ENCODE assay signal across 11 cellular contexts in genomic region chr4:118967393-118967792, GRCh38.
A peak's percentile ranks its signal among the peaks of the same experiment; 100 is the strongest.
DNase-seq lines count a peak whose midpoint lies in the region; TF ChIP-seq lines count a peak whose summit lies in the region.
"Had no signal": no experiment of that assay in that cellular context is flagged by ENCODE, and none has a peak within 500 bp of the region (broad histone marks: within the 10 kb centered on the region; RNA-seq: fewer than 3 reads in every experiment).

No MANE protein-coding gene starts in this region.

- H3K79me2 ChIP-seq in OCI-LY3 (ENCODE audit: low read length), result no peaks in the 10 kb centered on the region

- no peaks in the 10 kb centered on the region for H3K9me3 ChIP-seq in OCI-LY3 (ENCODE audit: insufficient read depth, low read length)
- H3K9me3 ChIP-seq in esophagus muscularis mucosa, result no peaks in the 10 kb centered on the region

- H3K27ac Mint-ChIP-seq in activated T-cell treated with anti-CD3 and anti-CD28 coated beads, Interleukin-2, amount 50 U/mL, for 24 hours, result no peak overlapping the region
- H3K27ac Mint-ChIP-seq: activated naive CD8-positive, alpha-beta T cell had no signal

- no peaks in the 10 kb centered on the region for H3K9me3 Mint-ChIP-seq in activated T-cell treated with anti-CD3 and anti-CD28 coated beads, Interleukin-2, amount 50 U/mL, for 24 hours
- H3K9me3 Mint-ChIP-seq: T-helper 2 cell treated with Interferon-gamma antibody and Interleukin-4, amounts not matched to agents 5 μg/mL and 100 μg/mL, for 36 hours had no signal

- WGBS in esophagus muscularis mucosa, result 48% methylated on average over 2 of the region's 2 CpGs

- no peak for TF ChIP-seq EP300 in esophagus muscularis mucosa (IDR thresholded peaks at IDR 0.05)

- H3K4me2 ChIP-seq in OCI-LY3 (ENCODE audit: low read length), result peak overlapping the region; percentile 46

- H3K4me3 Mint-ChIP-seq in activated T-cell treated with anti-CD3 and anti-CD28 coated beads, Interleukin-2, amount 50 U/mL, for 24 hours, result no peak overlapping the region
- H3K4me3 Mint-ChIP-seq: activated naive CD8-positive, alpha-beta T cell had no signal

- peaks cover 28% of the 10 kb centered on the region for H3K4me1 ChIP-seq in OCI-LY3 (ENCODE audit: low read length)
- H3K4me1 ChIP-seq in esophagus muscularis mucosa, result peaks cover 66 to 98% (median 89%) of the 10 kb centered on the region in 4 donors
- peaks cover 63% of the 10 kb centered on the region for H3K4me1 ChIP-seq in rectal smooth muscle tissue (ENCODE audit: control insufficient read depth, insufficient read depth, low read length)

- peaks cover 8% of the 10 kb centered on the region for H3K4me1 Mint-ChIP-seq in activated T-cell treated with anti-CD3 and anti-CD28 coated beads, Interleukin-2, amount 50 U/mL, for 24 hours (ENCODE audit: low read depth)

- no peaks in the 10 kb centered on the region for H4K20me1 ChIP-seq in OCI-LY3 (ENCODE audit: insufficient read depth, low read length)

- no peak overlapping the region for H3K4me3 ChIP-seq in GM06990 (replicated peaks; ENCODE audit: low read depth, low read length)
- no peak overlapping the region for H3K4me3 ChIP-seq in OCI-LY3 (ENCODE audit: low read length)
- no peak overlapping the region for H3K4me3 ChIP-seq in esophagus muscularis mucosa
- H3K4me3 ChIP-seq in rectal smooth muscle tissue (ENCODE audit: low read length), result no peak overlapping the region

- H3K27me3 ChIP-seq in GM06990 (replicated peaks; ENCODE audit: control insufficient read depth, insufficient read depth, low read length), result no peaks in the 10 kb centered on the region
- H3K27me3 ChIP-seq in OCI-LY3 (ENCODE audit: low read depth, low read length), result no peaks in the 10 kb centered on the region
- H3K27me3 ChIP-seq in esophagus muscularis mucosa, result no peaks in the 10 kb centered on the region
- no peaks in the 10 kb centered on the region for H3K27me3 ChIP-seq in rectal smooth muscle tissue (ENCODE audit: control insufficient read depth, insufficient read depth, low read length)

- TF ChIP-seq POLR2A in esophagus muscularis mucosa (IDR thresholded peaks at IDR 0.05; ENCODE audit: low read depth), result no peak

- intact Hi-C loops in esophagus muscularis mucosa (cut with DNase I), result no loop called here

- H3K27me3 Mint-ChIP-seq in activated T-cell treated with anti-CD3 and anti-CD28 coated beads, Interleukin-2, amount 50 U/mL, for 24 hours, result no peaks in the 10 kb centered on the region
- H3K27me3 Mint-ChIP-seq: activated naive CD8-positive, alpha-beta T cell had no signal

- DNase-seq in GM06990 (ENCODE audit: extremely low read depth, insufficient read length) (peak; percentile 4), esophagus muscularis mucosa (ENCODE audit: extremely low spot score) (peak; percentile 82), HK-2 (ENCODE audit: unreplicated experiment) (no peak)
- DNase-seq in activated effector memory CD4-positive, alpha-beta T cell treated with anti-CD3 and anti-CD28 coated beads, Interleukin-2, amount 50 U/mL, for 16 hours, result no peak
- no peak for DNase-seq in activated T-cell treated with anti-CD3 and anti-CD28 coated beads, Interleukin-2, amount 50 U/mL, for 24 hours
- no peak for DNase-seq in stimulated activated naive CD4-positive, alpha-beta T cell treated with Interleukin-2 at 50 U/mL for 16 hours (lab: John Stamatoyannopoulos, UW)
- DNase-seq: NCI-H2227 treated with DMSO at 0.1 percent for 48 hours had no signal

- H2AFZ ChIP-seq in OCI-LY3 (ENCODE audit: low read depth, low read length), result no peak overlapping the region

- H3K9ac ChIP-seq in OCI-LY3 (ENCODE audit: low read length) (no peak overlapping the region), rectal smooth muscle tissue (ENCODE audit: low read length) (no peak overlapping the region)

- H3K27ac ChIP-seq in OCI-LY3 (ENCODE audit: low read length) (no peak overlapping the region), esophagus muscularis mucosa (replicated peaks in 1 of 4) (peak overlapping the region; percentile 79 to 88 (median 84)), rectal smooth muscle tissue (ENCODE audit: low read depth, low read length) (peak overlapping the region; percentile 80)

- TF ChIP-seq CTCF in GM06990 (IDR thresholded peaks at IDR 0.05; ENCODE audit: insufficient read depth, low read length, poor library complexity, severe bottlenecking) (no peak), OCI-LY3 (IDR thresholded peaks at IDR 0.05; ENCODE audit: low read depth, low read length) (no peak), esophagus muscularis mucosa (IDR thresholded peaks at IDR 0.05) (no peak)

- H3K36me3 Mint-ChIP-seq in activated T-cell treated with anti-CD3 and anti-CD28 coated beads, Interleukin-2, amount 50 U/mL, for 24 hours (ENCODE audit: low read depth), result no peaks in the 10 kb centered on the region
- H3K36me3 Mint-ChIP-seq: activated naive CD8-positive, alpha-beta T cell had no signal

- H3K36me3 ChIP-seq in GM06990 (ENCODE audit: control insufficient read depth, insufficient read depth, low read length) (no peaks in the 10 kb centered on the region), OCI-LY3 (replicated peaks; ENCODE audit: low read depth, low read length) (no peaks in the 10 kb centered on the region), esophagus muscularis mucosa (no peaks in the 10 kb centered on the region), rectal smooth muscle tissue (ENCODE audit: control insufficient read depth, insufficient read depth, low read length) (no peaks in the 10 kb centered on the region)

Comparison
In these comparisons a context has a peak if more than half of its experiments do, and no peak if none do; other contexts are left out.
1. DNase-seq: peak in GM06990 (single experiment) and esophagus muscularis mucosa (single experiment); none in activated effector memory CD4-positive, alpha-beta T cell treated with anti-CD3 and anti-CD28 coated beads, Interleukin-2, amount 50 U/mL, for 16 hours (single experiment), activated T-cell treated with anti-CD3 and anti-CD28 coated beads, Interleukin-2, amount 50 U/mL, for 24 hours (single experiment), HK-2 (single experiment) and stimulated activated naive CD4-positive, alpha-beta T cell treated with Interleukin-2 at 50 U/mL for 16 hours (single experiment).